9 cellular contexts compared by ENCODE assay signal in genomic region chr3:129442486-129442885, GRCh38. TPM values are rescaled to one million over a fixed set of nuclear protein-coding genes. Genes with fewer than 3 reads are reported as not detected.
DNase-seq lines count a peak whose midpoint lies in the region; TF ChIP-seq lines count a peak whose summit lies in the region.
"Had no signal": no experiment of that assay in that cellular context is flagged by ENCODE, and none has a peak within 500 bp of the region (broad histone marks: within the 10 kb centered on the region; RNA-seq: fewer than 3 reads in every experiment).

No MANE protein-coding gene starts in this region.

- intact Hi-C loops in stomach (cut with DNase I; ENCODE audit: low total_unique reads): no loop called here

- H3K4me1 ChIP-seq in stomach: peaks cover 45 to 84% (median 76%) of the 10 kb centered on the region in 4 donors

- peak overlapping the region; percentile 98 for H3K27ac Mint-ChIP-seq in HFFc6
- H3K27ac Mint-ChIP-seq in activated CD4-positive, alpha-beta memory T cell treated with anti-CD3 and anti-CD28 coated beads, Interleukin-2, amount 10 ng/mL, durations not matched to agents 7 days and 5 days: peak overlapping the region; percentile 7

- no peaks in the 10 kb centered on the region for H3K9me3 Mint-ChIP-seq in HFFc6
- H3K9me3 Mint-ChIP-seq in activated CD4-positive, alpha-beta memory T cell treated with anti-CD3 and anti-CD28 coated beads, Interleukin-2, amount 10 ng/mL, durations not matched to agents 7 days and 5 days: no peaks in the 10 kb centered on the region

- TF ChIP-seq CTCF in HFFc6 (IDR thresholded peaks at IDR 0.05): no peak
- no peak for TF ChIP-seq CTCF in stomach (IDR thresholded peaks at IDR 0.05)
- TF ChIP-seq CTCF in GM13977 (IDR thresholded peaks at IDR 0.05; ENCODE audit: extremely low read depth, insufficient read depth, missing control alignments): no peak

- 54 to 73% (median 58%) methylated on average over 2 of the region's 2 CpGs for WGBS in stomach, 5 donors

- POLR2A ChIA-PET in activated CD4-positive, alpha-beta memory T cell treated with anti-CD3 and anti-CD28 coated beads, Interleukin-2, amount 10 ng/mL, durations not matched to agents 7 days and 5 days (lab: Charles Lee): interaction anchor here (5.4 to 6.0 kb wide), 2 partner anchors 12 to 126 kb away, joined by 46 to 76 read pairs; partner anchors contain the start of gene EFCAB12

- H3K27me3 ChIP-seq in layer of hippocampus (ENCODE audit: control insufficient read depth, insufficient read depth, low read length): no peaks in the 10 kb centered on the region
- H3K27me3 ChIP-seq in stomach: no peaks in the 10 kb centered on the region

- H3K9me3 ChIP-seq in stomach: no peaks in the 10 kb centered on the region

- no peak overlapping the region for H3K4me3 ChIP-seq in stomach

- H3K27ac ChIP-seq in layer of hippocampus (ENCODE audit: low read depth, low read length) (peak overlapping the region; percentile 31), stomach (peak overlapping the region in 3 of 5 donors; percentile 89 to 94 (median 92))

- peaks cover 15% of the 10 kb centered on the region for H3K36me3 Mint-ChIP-seq in HFFc6 (ENCODE audit: low read depth)
- H3K36me3 Mint-ChIP-seq in activated CD4-positive, alpha-beta memory T cell treated with anti-CD3 and anti-CD28 coated beads, Interleukin-2, amount 10 ng/mL, durations not matched to agents 7 days and 5 days (ENCODE audit: low read depth): peaks cover 18% of the 10 kb centered on the region

- in situ Hi-C loops in GM13977 (cut with MboI; ENCODE audit: low pct_unique_long_range_greater_than_20kb, low sequenced_read_pairs, unreplicated experiment): no loop called here

- no peak for TF ChIP-seq EP300 in stomach (IDR thresholded peaks at IDR 0.05)

- DNase-seq in HFFc6 (no peak), stomach (no peak), NCI-H2081 treated with DMSO at 0.1 percent for 48 hours (lab: John Stamatoyannopoulos, UW) (no peak), GM13977 (ENCODE audit: low spot score) (no peak)
- no peak for DNase-seq in activated CD4-positive, alpha-beta memory T cell treated with anti-CD3 and anti-CD28 coated beads, Interleukin-2, amount 10 ng/mL, durations not matched to agents 7 days and 5 days
- no peak for DNase-seq in activated CD8-positive, alpha-beta memory T cell treated with anti-CD3 and anti-CD28 coated beads for 24 hours
- DNase-seq: MM.1S had no signal

- CTCF ChIA-PET in activated CD4-positive, alpha-beta memory T cell treated with anti-CD3 and anti-CD28 coated beads, Interleukin-2, amount 10 ng/mL, durations not matched to agents 7 days and 5 days (lab: Charles Lee): interaction anchor here (1.1 kb wide), 1 partner anchor 472 kb away, joined by 3 read pairs; no protein-coding TSS in a partner anchor

- no peak for TF ChIP-seq POLR2A in stomach (IDR thresholded peaks at IDR 0.05)

- H3K4me1 Mint-ChIP-seq in HFFc6 (ENCODE audit: low read depth): peaks cover 61% of the 10 kb centered on the region
- peaks cover 43% of the 10 kb centered on the region for H3K4me1 Mint-ChIP-seq in activated CD4-positive, alpha-beta memory T cell treated with anti-CD3 and anti-CD28 coated beads, Interleukin-2, amount 10 ng/mL, durations not matched to agents 7 days and 5 days

- H3K27me3 Mint-ChIP-seq in HFFc6 (ENCODE audit: insufficient read depth): peaks cover 2% of the 10 kb centered on the region
- H3K27me3 Mint-ChIP-seq in activated CD4-positive, alpha-beta memory T cell treated with anti-CD3 and anti-CD28 coated beads, Interleukin-2, amount 10 ng/mL, durations not matched to agents 7 days and 5 days: no peaks in the 10 kb centered on the region

- H3K4me3 Mint-ChIP-seq in HFFc6: peak overlapping the region; percentile 95
- H3K4me3 Mint-ChIP-seq in activated CD4-positive, alpha-beta memory T cell treated with anti-CD3 and anti-CD28 coated beads, Interleukin-2, amount 10 ng/mL, durations not matched to agents 7 days and 5 days: no peak overlapping the region

- H3K36me3 ChIP-seq in stomach: peaks cover 2 to 7% (median 4%) of the 10 kb centered on the region in 4 donors

RNA-seq across cellular contexts. Expression of gene IFT122, which starts 2.5 kb away (rescaled TPM):
- total RNA-seq in HFFc6 (2021; fragmentation: NEBNext Ultra II Directional; extraction: Animal tissue kit (Norgen Biotek cat#: 25700)): 10 to 100 TPM; 12.2 to 18.8 (median 18.2) TPM
- total RNA-seq in activated CD4-positive, alpha-beta memory T cell treated with anti-CD3 and anti-CD28 coated beads, Interleukin-2, amount 10 ng/mL, durations not matched to agents 7 days and 5 days: 10 to 100 TPM; 22.6 to 22.8 TPM
- 100 to 1,000 TPM in 2 of 5 donors, 10 to 100 TPM in 2, 1 to 10 TPM in 1; 9.9 to 163 (median 61.5) TPM for total RNA-seq in stomach
- polyA plus RNA-seq in stomach: 10 to 100 TPM; 12.3 to 17.0 (median 13.9) TPM

RNA-seq across cellular contexts. Expression of gene MBD4, which starts 2.7 kb away (rescaled TPM):
- 10 to 100 TPM; 18.7 to 25.7 (median 21.8) TPM for total RNA-seq in HFFc6 (2021; fragmentation: NEBNext Ultra II Directional; extraction: Animal tissue kit (Norgen Biotek cat#: 25700))
- 10 to 100 TPM; 47.1 to 47.4 TPM for total RNA-seq in activated CD4-positive, alpha-beta memory T cell treated with anti-CD3 and anti-CD28 coated beads, Interleukin-2, amount 10 ng/mL, durations not matched to agents 7 days and 5 days
- 10 to 100 TPM in 4 of 5 donors, 1 to 10 TPM in 1; 5.8 to 74.1 (median 40.6) TPM for total RNA-seq in stomach
- 10 to 100 TPM; 13.8 to 23.4 (median 20.1) TPM for polyA plus RNA-seq in stomach

RNA-seq across cellular contexts. Expression of gene EFCAB12, which starts 14.1 kb away (rescaled TPM):
- under 1 TPM in 5 of 6 experiments, not detected in 1; 0.09 to 0.14 (median 0.12) TPM for total RNA-seq in HFFc6 (2021; fragmentation: NEBNext Ultra II Directional; extraction: Animal tissue kit (Norgen Biotek cat#: 25700))
- total RNA-seq in activated CD4-positive, alpha-beta memory T cell treated with anti-CD3 and anti-CD28 coated beads, Interleukin-2, amount 10 ng/mL, durations not matched to agents 7 days and 5 days: under 1 TPM; 0.65 to 0.98 TPM
- total RNA-seq in stomach: 1 to 10 TPM in 1 of 5 donors, under 1 TPM in 2, not detected in 2; 0.72 to 4.0 (median 0.92) TPM
- 1 to 10 TPM in 2 of 3 donors, under 1 TPM in 1; 0.33 to 2.7 (median 2.6) TPM for polyA plus RNA-seq in stomach
- total RNA-seq: epithelial cell of proximal tubule had no signal
